13 cellular contexts compared by ENCODE assay signal in the genomic region with DNA sequence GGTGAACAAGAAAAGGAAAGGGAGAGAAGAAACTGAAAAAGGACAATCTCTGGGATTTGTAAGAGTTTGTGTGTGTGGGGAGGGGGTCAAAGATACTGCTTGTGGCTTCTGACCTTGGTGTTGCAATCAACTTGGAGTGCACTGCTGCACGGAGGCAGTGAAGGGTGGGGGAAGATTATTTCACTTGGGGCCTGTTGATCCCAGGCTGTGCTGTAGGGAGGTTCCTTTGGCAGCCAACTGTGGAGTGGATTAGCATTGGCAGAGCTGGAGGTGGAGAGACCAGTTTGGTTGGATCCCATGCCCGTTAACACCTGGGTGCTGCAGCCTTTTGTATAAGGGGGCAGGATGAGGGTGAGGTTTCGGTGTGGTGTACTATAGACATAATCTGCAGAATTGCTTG. TPM values are rescaled to one million over a fixed set of nuclear protein-coding genes. Genes with fewer than 3 reads are reported as not detected.
A peak's percentile ranks its signal among the peaks of the same experiment; 100 is the strongest.
DNase-seq lines count a peak whose midpoint lies in the region; FAIRE-seq and TF ChIP-seq lines count a peak whose summit lies in the region.
"Had no signal": no experiment of that assay in that cellular context is flagged by ENCODE, and none has a peak within 500 bp of the region (broad histone marks: within the 10 kb centered on the region; RNA-seq: fewer than 3 reads in every experiment).

No MANE protein-coding gene starts in this region.

- TF ChIP-seq EP300 in ovary (IDR thresholded peaks at IDR 0.05), result no peak

- no peak overlapping the region for H2AK5ac ChIP-seq in H9 (ENCODE audit: insufficient read length, low read length)

- H4K20me1 ChIP-seq in H9 (ENCODE audit: control insufficient read depth, insufficient read depth, insufficient read length) (no peaks in the 10 kb centered on the region), endothelial cell of umbilical vein (replicated peaks; ENCODE audit: control insufficient read depth, extremely low read depth, insufficient read depth, low read length) (no peaks in the 10 kb centered on the region)

- TF ChIP-seq CTCF in H9 (conservative IDR thresholded peaks at IDR 0.05) (no peak), endothelial cell of umbilical vein (IDR thresholded peaks at IDR 0.05; ENCODE audit: extremely low read depth in 1 of 2, insufficient read depth in 1 of 2, low read depth in 1 of 2, low read length in 2 of 2) (no peak), ovary (IDR thresholded peaks at IDR 0.05) (no peak)

- H3K27ac ChIP-seq in H9 (ENCODE audit: insufficient read length, low read depth, low read length) (no peak overlapping the region), endothelial cell of umbilical vein (ENCODE audit: insufficient read depth, low read depth, low read length) (peak overlapping the region; percentile 79), ovary (no peak overlapping the region)
- no peak overlapping the region for H3K27ac ChIP-seq in effector memory CD4-positive, alpha-beta T cell (ENCODE audit: insufficient read depth, low read length, poor library complexity, severe bottlenecking)
- H3K27ac ChIP-seq: esophagus muscularis mucosa, neutrophil had no signal

- H2BK12ac ChIP-seq in H9 (ENCODE audit: insufficient read length, low read depth, low read length), result no peak overlapping the region

- H3K9ac ChIP-seq in H9 (ENCODE audit: extremely low read depth, insufficient read length, low read length), result no peak overlapping the region
- H3K9ac ChIP-seq in endothelial cell of umbilical vein (replicated peaks; ENCODE audit: extremely low read depth, insufficient read depth, low read length), result no peak overlapping the region

- H2AFZ ChIP-seq in H9 (ENCODE audit: low read length), result no peak overlapping the region
- H2AFZ ChIP-seq in endothelial cell of umbilical vein (ENCODE audit: low read depth, low read length), result no peak overlapping the region

- no peak for TF ChIP-seq POLR2A in endothelial cell of umbilical vein (IDR thresholded peaks at IDR 0.05; ENCODE audit: low read depth, low read length)
- no peak for TF ChIP-seq POLR2A in ovary (IDR thresholded peaks at IDR 0.05)

- H2BK15ac ChIP-seq in H9 (ENCODE audit: low read depth, low read length), result no peak overlapping the region

- no peak overlapping the region for H2BK5ac ChIP-seq in H9 (ENCODE audit: insufficient read length, low read length)

- H3K4me3 ChIP-seq in endothelial cell of umbilical vein (replicated peaks in 1 of 3; ENCODE audit: insufficient read depth in 1 of 3, low read depth in 1 of 3, low read length in 3 of 3), result no peak overlapping the region
- H3K4me3 ChIP-seq in ovary, result no peak overlapping the region
- no peak overlapping the region for H3K4me3 ChIP-seq in effector memory CD4-positive, alpha-beta T cell (ENCODE audit: insufficient read depth, low read depth, low read length, poor library complexity, severe bottlenecking)
- H3K4me3 ChIP-seq: esophagus muscularis mucosa had no signal

- H2BK20ac ChIP-seq in H9 (ENCODE audit: low read depth, low read length, poor library complexity, severe bottlenecking), result no peak overlapping the region

- no peak overlapping the region for H2BK120ac ChIP-seq in H9 (ENCODE audit: low read depth, low read length, poor library complexity, severe bottlenecking)

- H3K9me1 ChIP-seq in endothelial cell of umbilical vein (replicated peaks; ENCODE audit: control insufficient read depth, extremely low read depth, insufficient read depth, low read length), result no peaks in the 10 kb centered on the region

- peaks cover 0 to 4% (median 0%) of the 10 kb centered on the region in 3 experiments; a peak in 4 of 7 replicates for H3K36me3 Mint-ChIP-seq in H9 (ENCODE audit: insufficient read depth in 1 of 3, low read depth in 3 of 3)
- H3K36me3 Mint-ChIP-seq: stimulated activated effector memory CD8-positive, alpha-beta T cell treated with anti-CD3 and anti-CD28 coated beads, Interleukin-12 subunit alpha, Interleukin-12 subunit beta, amount 100 ng/mL, for 72 hours had no signal

- H3K23me2 ChIP-seq in H9 (ENCODE audit: insufficient read length, low read depth, low read length, poor library complexity, severe bottlenecking), result no peaks in the 10 kb centered on the region

- no CpG with 5 or more reads among the region's 3 CpGs for WGBS in H9 (ENCODE audit: extremely low coverage, insufficient read length, low lambda C conversion rate)
- WGBS in ovary, 3 donors, result 56 to 67% (median 58%) methylated on average over 3 of the region's 3 CpGs

- no peaks in the 10 kb centered on the region for H3K9me3 Mint-ChIP-seq in H9
- H3K9me3 Mint-ChIP-seq: stimulated activated effector memory CD8-positive, alpha-beta T cell treated with anti-CD3 and anti-CD28 coated beads, Interleukin-12 subunit alpha, Interleukin-12 subunit beta, amount 100 ng/mL, for 72 hours had no signal

- H4K5ac ChIP-seq in H9 (ENCODE audit: insufficient read length, low read depth, low read length), result no peak overlapping the region

- H3K79me2 ChIP-seq in H9 (ENCODE audit: insufficient read depth, low read length) (peaks cover 20% of the 10 kb centered on the region; the same call in 1 of the 2 replicates), endothelial cell of umbilical vein (ENCODE audit: control insufficient read depth, insufficient read depth, low read length) (peaks cover 44% of the 10 kb centered on the region)

- H3K4me2 ChIP-seq in H9 (ENCODE audit: insufficient read depth, insufficient read length, low read length) (no peak overlapping the region), endothelial cell of umbilical vein (ENCODE audit: insufficient read depth, low read length) (peak overlapping the region; percentile 74)

- H3K4me1 ChIP-seq in H9 (ENCODE audit: insufficient read depth, low read length) (peaks cover 12% of the 10 kb centered on the region; the same call in 1 of the 2 replicates), endothelial cell of umbilical vein (ENCODE audit: control insufficient read depth, extremely low read depth, insufficient read depth, low read length) (peaks cover 66% of the 10 kb centered on the region), ovary (ENCODE audit: insufficient read depth) (peaks cover 12% of the 10 kb centered on the region)
- peaks cover 17% of the 10 kb centered on the region for H3K4me1 ChIP-seq in effector memory CD4-positive, alpha-beta T cell (ENCODE audit: control insufficient read depth, insufficient read depth, low read length, poor library complexity, severe bottlenecking)

- POLR2A ChIA-PET in endothelial cell of umbilical vein (lab: Charles Lee), result no interaction called here

- H3K4me1 Mint-ChIP-seq in H9, result peaks cover 40 to 50% of the 10 kb centered on the region in 2 experiments

- no peak overlapping the region for H3K4me3 Mint-ChIP-seq in H9
- H3K4me3 Mint-ChIP-seq: stimulated activated effector memory CD8-positive, alpha-beta T cell treated with anti-CD3 and anti-CD28 coated beads, Interleukin-12 subunit alpha, Interleukin-12 subunit beta, amount 100 ng/mL, for 72 hours had no signal

- CTCF ChIA-PET in endothelial cell of umbilical vein (lab: Charles Lee), result interaction anchor here (2.5 kb wide), 1 partner anchor 37 kb away, joined by 10 read pairs; a partner anchor contains a TSS

- no peak overlapping the region for H3K18ac ChIP-seq in H9 (ENCODE audit: insufficient read length, low read depth, low read length)

- H3K9me3 ChIP-seq in H9 (ENCODE audit: control insufficient read depth, low read depth, low read length), result no peaks in the 10 kb centered on the region
- H3K9me3 ChIP-seq in endothelial cell of umbilical vein (replicated peaks; ENCODE audit: control insufficient read depth, insufficient read depth, low read length), result no peaks in the 10 kb centered on the region
- no peaks in the 10 kb centered on the region for H3K9me3 ChIP-seq in ovary
- no peaks in the 10 kb centered on the region for H3K9me3 ChIP-seq in effector memory CD4-positive, alpha-beta T cell (ENCODE audit: control insufficient read depth, low read length)
- H3K9me3 ChIP-seq: esophagus muscularis mucosa, neutrophil had no signal

- no TSS peak for BruUV-seq in endothelial cell of umbilical vein (replicated peaks; lab: Mats Ljungman, UMichigan)

- dilution Hi-C loops in endothelial cell of umbilical vein (cut with MboI; ENCODE audit: extremely low pct_ligation_motif_present, low sequenced_read_pairs), result no loop called here

- intact Hi-C loops in endothelial cell of umbilical vein (cut with micrococcal nuclease) (no loop called here), ovary (cut with DNase I) (no loop called here)

- H3K56ac ChIP-seq in H9 (ENCODE audit: insufficient read length, low read depth, low read length), result no peak overlapping the region

- H3T11ph ChIP-seq in H9 (ENCODE audit: low read length), result no peak overlapping the region

- no peaks in the 10 kb centered on the region for H3K27me3 Mint-ChIP-seq in H9 (ENCODE audit: low read depth)

- no peak overlapping the region for H3K23ac ChIP-seq in H9 (ENCODE audit: insufficient read length, low read depth, low read length)

- peaks cover 3% of the 10 kb centered on the region for H3K79me1 ChIP-seq in H9 (ENCODE audit: insufficient read depth, low read depth, low read length, poor library complexity, severe bottlenecking)

- H4K8ac ChIP-seq in H9 (replicated peaks; ENCODE audit: insufficient read length, low read depth, low read length), result no peak overlapping the region

- no peaks in the 10 kb centered on the region for H3K36me3 ChIP-seq in endothelial cell of umbilical vein (ENCODE audit: control insufficient read depth in 2 of 2, extremely low read depth in 1 of 2, insufficient read depth in 2 of 2, low read length in 2 of 2)
- H3K36me3 ChIP-seq in ovary, result no peaks in the 10 kb centered on the region
- H3K36me3 ChIP-seq in effector memory CD4-positive, alpha-beta T cell (ENCODE audit: control insufficient read depth, insufficient read depth, low read length), result no peaks in the 10 kb centered on the region
- H3K36me3 ChIP-seq: esophagus muscularis mucosa, neutrophil had no signal

- FAIRE-seq in endothelial cell of umbilical vein (lab: Jason Lieb, UNC), result peak; percentile 33

- H3K27ac Mint-ChIP-seq in H9, result peak overlapping the region; percentile 74 to 91 (median 86)

- H3K27me3 ChIP-seq in H9 (ENCODE audit: insufficient read depth, low read length) (no peaks in the 10 kb centered on the region), endothelial cell of umbilical vein (ENCODE audit: control insufficient read depth in 2 of 2, insufficient read depth in 2 of 2, low read length in 2 of 2) (no peaks in the 10 kb centered on the region), ovary (no peaks in the 10 kb centered on the region)
- H3K27me3 ChIP-seq in effector memory CD4-positive, alpha-beta T cell (replicated peaks; ENCODE audit: control insufficient read depth, insufficient read depth, low read length, poor library complexity, severe bottlenecking), result no peaks in the 10 kb centered on the region
- H3K27me3 ChIP-seq: esophagus muscularis mucosa, neutrophil had no signal

- no peak overlapping the region for H4K91ac ChIP-seq in H9 (ENCODE audit: insufficient read length, low read depth, low read length)

- no peak overlapping the region; the same call in 1 of the 2 replicates for H3K14ac ChIP-seq in H9 (ENCODE audit: insufficient read depth, low read length)

- no peak overlapping the region for H3K4ac ChIP-seq in H9 (ENCODE audit: low read depth, low read length)

- DNase-seq in H9 (peak; percentile 45), NCI-H69 (lab: John Stamatoyannopoulos, UW) (peak; percentile 6), endothelial cell of umbilical vein (ENCODE audit: low read depth, low spot score) (no peak), ovary (peak in 3 of 5 donors; percentile 15 to 52 (median 39)), hepatic stellate cell (ENCODE audit: low spot score) (no peak), SW480 (ENCODE audit: low spot score) (no peak)
- DNase-seq in activated CD4-positive, CD25-positive, alpha-beta regulatory T cell (lab: John Stamatoyannopoulos, UW), result no peak
- no peak for DNase-seq in effector memory CD4-positive, alpha-beta T cell
- DNase-seq: activated T-cell treated with anti-CD3 and anti-CD28 coated beads for 4 hours, NCI-H446 treated with DMSO at 0.1 percent for 48 hours had no signal

RNA-seq across cellular contexts. Expression of a gene that starts 38.2 kb away (rescaled TPM):
- total RNA-seq in H9 (2021) (68.9 and 74.5 TPM in 2 replicates), endothelial cell of umbilical vein (80.7 and 106 TPM in 2 replicates), ovary (100 to 1,000 TPM in 1 of 7 donors, 10 to 100 TPM in 6; 56.8 to 107 (median 82.5) TPM)
- polyA plus RNA-seq in endothelial cell of umbilical vein (18.6 and 26.2 TPM in 2 replicates), ovary (10 to 100 TPM; 26.0 to 44.6 TPM)
- 29.9 and 34.0 TPM in 2 replicates for polyA plus RNA-seq in endothelial cell of umbilical vein (2011; cell fraction: cytosol; rRNA removed)
- polyA plus RNA-seq in endothelial cell of umbilical vein (2011; cell fraction: nucleus; rRNA removed), result 74.4 and 112 TPM in 2 replicates
- 31.7 and 34.1 TPM in 2 replicates for polyA plus RNA-seq in endothelial cell of umbilical vein (2012)
- polyA minus RNA-seq in endothelial cell of umbilical vein, result 94.9 and 108 TPM in 2 replicates
- 24.1 TPM for polyA minus RNA-seq in endothelial cell of umbilical vein (2011; cell fraction: cytosol; rRNA and poly(A)+ RNA removed)
- polyA minus RNA-seq in endothelial cell of umbilical vein (2011; cell fraction: nucleus; rRNA and poly(A)+ RNA removed), result 154 and 179 TPM in 2 replicates

Comparison
In these comparisons a context has a peak if more than half of its experiments do, and no peak if none do; other contexts are left out.
1. DNase-seq: peak in H9 (single experiment), NCI-H69 (single experiment) and ovary (3 of 5); none in endothelial cell of umbilical vein (single experiment), hepatic stellate cell (single experiment), activated CD4-positive, CD25-positive, alpha-beta regulatory T cell (0 of 4), SW480 (single experiment) and effector memory CD4-positive, alpha-beta T cell (0 of 3).